Comparison of ENCODE assay signal across 12 cellular contexts in the genomic region with DNA sequence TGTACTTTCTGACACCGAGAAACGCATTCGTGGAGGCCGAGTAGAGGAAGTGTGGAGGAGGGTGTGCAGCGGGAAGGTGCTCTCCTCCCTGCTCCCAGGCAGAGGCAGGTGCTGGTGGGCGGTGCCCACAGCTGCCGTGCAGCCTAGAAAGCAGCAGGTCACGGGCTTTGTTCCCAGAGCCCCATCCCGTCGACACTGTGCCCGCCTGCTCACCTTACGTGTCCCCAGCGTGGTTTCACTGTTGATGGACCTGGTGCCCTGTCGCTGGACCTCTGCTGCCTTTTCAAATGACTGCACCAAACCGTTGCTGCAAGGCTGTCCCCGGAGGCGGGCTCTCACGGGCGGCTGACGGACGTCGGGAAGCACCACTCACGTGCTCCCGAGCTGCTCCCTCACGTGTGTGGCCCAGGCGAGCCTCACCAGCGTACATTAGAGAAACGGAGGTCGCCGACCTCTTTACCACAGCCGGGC. TPM values are rescaled to one million over a fixed set of nuclear protein-coding genes. Genes with fewer than 3 reads are reported as not detected.
A peak's percentile ranks its signal among the peaks of the same experiment; 100 is the strongest.
DNase-seq lines count a peak whose midpoint lies in the region; ATAC-seq lines count a peak whose summit lies in the region.
"Had no signal": no experiment of that assay in that cellular context is flagged by ENCODE, and none has a peak within 500 bp of the region (broad histone marks: within the 10 kb centered on the region; RNA-seq: fewer than 3 reads in every experiment).

No MANE protein-coding gene starts in this region.

- H3K4me3 Mint-ChIP-seq in T-helper 17 cell = peak overlapping the region; percentile 80

- H3K27me3 ChIP-seq in H7 (ENCODE audit: control insufficient read depth, insufficient read depth, low read length) = no peaks in the 10 kb centered on the region
- H3K27me3 ChIP-seq: gastrocnemius medialis had no signal

- DNase-seq in H7 (peak; percentile 94), T-helper 17 cell (peak in 1 of 3 donors; percentile 43), head of caudate nucleus (peak in 40 of 42 donors; percentile 22 to 89 (median 70)), mesenteric fat pad (ENCODE audit: low spot score) (no peak)
- DNase-seq: activated CD8-positive, alpha-beta memory T cell treated with anti-CD3 and anti-CD28 coated beads, Interleukin-2, amount 50 U/mL, for 4 hours; gastrocnemius medialis; NCI-H524; posterior cingulate gyrus had no signal

- ATAC-seq in T-helper 17 cell = peak; percentile 87
- ATAC-seq in HG02678 (IDR thresholded peaks at IDR 0.05; ENCODE audit: unreplicated experiment) = no peak
- no peak for ATAC-seq in GM21717 (IDR thresholded peaks at IDR 0.05; ENCODE audit: unreplicated experiment)
- ATAC-seq: gastrocnemius medialis had no signal

- no peaks in the 10 kb centered on the region for H3K27me3 Mint-ChIP-seq in T-helper 17 cell

- H3K27ac Mint-ChIP-seq in T-helper 17 cell = peak overlapping the region; percentile 82

- peaks cover 13% of the 10 kb centered on the region for H3K4me1 Mint-ChIP-seq in T-helper 17 cell

- no peaks in the 10 kb centered on the region for H3K9me3 ChIP-seq in T-helper 17 cell (ENCODE audit: control insufficient read depth, low read length, poor library complexity, severe bottlenecking)
- H3K9me3 ChIP-seq: gastrocnemius medialis had no signal

- no peak overlapping the region for H3K4me3 ChIP-seq in H7 (ENCODE audit: insufficient read depth, low read depth, low read length)
- H3K4me3 ChIP-seq: coronary artery, gastrocnemius medialis had no signal

- peaks cover 7% of the 10 kb centered on the region for H3K36me3 Mint-ChIP-seq in T-helper 17 cell (ENCODE audit: low read depth)

- H3K36me3 ChIP-seq in H7 (replicated peaks; ENCODE audit: control insufficient read depth, insufficient read depth, low read length) = peaks cover 22% of the 10 kb centered on the region

- intact Hi-C loops in head of caudate nucleus (cut with DNase I) = no loop called here

RNA-seq across cellular contexts. Expression of a gene that starts 20.8 kb away (rescaled TPM):
- total RNA-seq in H7 (2014; rRNA removed; shearing (Covaris generic)) = 269 and 295 TPM in 2 replicates
- total RNA-seq in T-helper 17 cell (10 to 100 TPM; 38.6 to 40.2 TPM), mesenteric fat pad (46.4 TPM)

RNA-seq across cellular contexts. Expression of a gene that starts 21.3 kb away (rescaled TPM):
- total RNA-seq in H7 (2014; rRNA removed; shearing (Covaris generic)) = 107 and 115 TPM in 2 replicates
- total RNA-seq in T-helper 17 cell = 100 to 1,000 TPM; 119 to 135 TPM
- 46.2 TPM for total RNA-seq in mesenteric fat pad

RNA-seq across cellular contexts. Expression of a gene that starts 33.8 kb away (rescaled TPM):
- 10.5 and 12.8 TPM in 2 replicates for total RNA-seq in H7 (2014; rRNA removed; shearing (Covaris generic))
- total RNA-seq in T-helper 17 cell (1 to 10 TPM in 1 of 2 donors, under 1 TPM in 1; 0.50 to 2.7 TPM), mesenteric fat pad (0.93 TPM)

RNA-seq across cellular contexts. Expression of a gene that starts 40.9 kb away (rescaled TPM):
- not detected in 2 replicates for total RNA-seq in H7 (2014; rRNA removed; shearing (Covaris generic))
- total RNA-seq in T-helper 17 cell = 1 to 10 TPM in 1 of 2 donors, under 1 TPM in 1; 0.55 to 1.0 TPM
- not detected for total RNA-seq in mesenteric fat pad
- total RNA-seq: lower leg skin had no signal

RNA-seq across cellular contexts. Expression of a gene that starts 51.6 kb away (rescaled TPM):
- 13.3 and 18.0 TPM in 2 replicates for total RNA-seq in H7 (2014; rRNA removed; shearing (Covaris generic))
- total RNA-seq in T-helper 17 cell (10 to 100 TPM; 32.3 to 42.1 TPM), mesenteric fat pad (34.0 TPM)
